In the genomic region with DNA sequence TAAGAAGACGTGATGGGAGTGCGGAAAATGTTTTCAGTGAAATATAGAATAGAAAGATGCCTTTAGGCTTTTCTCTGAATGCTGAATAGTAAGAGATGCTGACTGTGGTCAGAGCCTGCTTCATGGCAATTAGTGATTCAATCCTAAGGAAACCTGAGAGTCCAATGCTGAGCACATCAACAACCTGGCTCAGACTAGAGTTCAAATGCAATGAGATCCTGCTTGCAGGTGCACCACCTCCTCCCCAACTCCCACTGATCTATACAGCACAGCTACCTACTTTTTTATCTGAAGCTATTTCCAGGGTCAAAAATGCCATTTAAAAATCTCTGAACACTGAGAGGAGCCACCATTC, we compare ENCODE assay signal across 14 cellular contexts.
DNase-seq lines count a peak whose midpoint lies in the region; ATAC-seq and TF ChIP-seq lines count a peak whose summit lies in the region.
"Had no signal": no experiment of that assay in that cellular context is flagged by ENCODE, and none has a peak within 500 bp of the region (broad histone marks: within the 10 kb centered on the region; RNA-seq: fewer than 3 reads in every experiment).

No MANE protein-coding gene starts in this region.

- H3K4me1 Mint-ChIP-seq in stimulated activated naive CD8-positive, alpha-beta T cell treated with anti-CD3 and anti-CD28 coated beads, Interleukin-15, Interleukin-2, amounts not matched to agents 100 ng/mL and 50 ng/mL, for 24 hours (ENCODE audit: low read depth) = peaks cover 82% of the 10 kb centered on the region
- H3K4me1 Mint-ChIP-seq in stimulated activated naive CD8-positive, alpha-beta T cell treated with anti-CD3 and anti-CD28 coated beads, Interleukin-15, amount 100 ng/mL, for 72 hours = peaks cover 87% of the 10 kb centered on the region
- H3K4me1 Mint-ChIP-seq in T-cell = peaks cover 84 to 90% (median 89%) of the 10 kb centered on the region in 3 donors
- peaks cover 40% of the 10 kb centered on the region for H3K4me1 Mint-ChIP-seq in type B pancreatic cell (ENCODE audit: unreplicated experiment)

- TF ChIP-seq CTCF in type B pancreatic cell (conservative IDR thresholded peaks at IDR 0.05) = no peak

- H3K36me3 Mint-ChIP-seq in stimulated activated naive CD8-positive, alpha-beta T cell treated with anti-CD3 and anti-CD28 coated beads, Interleukin-15, Interleukin-2, amounts not matched to agents 100 ng/mL and 50 ng/mL, for 24 hours (ENCODE audit: low read depth) = peaks cover 7% of the 10 kb centered on the region
- H3K36me3 Mint-ChIP-seq in T-cell (peaks cover 7% of the 10 kb centered on the region), type B pancreatic cell (no peaks in the 10 kb centered on the region)
- H3K36me3 Mint-ChIP-seq: stimulated activated memory B cell treated with anti-CD40 and anti-IgM and Interleukin-4, amounts not matched to agents 10 μg/mL and 1 μg/mL and 100 μg/mL, for 72 hours had no signal

- DNase-seq in stimulated activated naive CD8-positive, alpha-beta T cell treated with anti-CD3 and anti-CD28 coated beads, Interleukin-15, amount 100 ng/mL, for 72 hours = no peak
- DNase-seq in T-cell (no peak), left kidney (ENCODE audit: low read depth, low spot score) (peak; percentile 84), type B pancreatic cell (ENCODE audit: extremely low spot score, unreplicated experiment) (no peak)
- DNase-seq: activated CD4-positive, alpha-beta T cell treated with anti-CD3 and anti-CD28 coated beads, Interleukin-2, amount 50 U/mL, for 4 hours; NCI-H226; uterus had no signal

- no peaks in the 10 kb centered on the region for H3K9me3 Mint-ChIP-seq in stimulated activated naive CD8-positive, alpha-beta T cell treated with anti-CD3 and anti-CD28 coated beads, Interleukin-15, Interleukin-2, amounts not matched to agents 100 ng/mL and 50 ng/mL, for 24 hours
- no peaks in the 10 kb centered on the region for H3K9me3 Mint-ChIP-seq in stimulated activated naive CD8-positive, alpha-beta T cell treated with anti-CD3 and anti-CD28 coated beads, Interleukin-15, amount 100 ng/mL, for 72 hours
- H3K9me3 Mint-ChIP-seq in T-cell (no peaks in the 10 kb centered on the region), type B pancreatic cell (no peaks in the 10 kb centered on the region)
- H3K9me3 Mint-ChIP-seq: activated T-helper 2 cell treated with anti-CD3 and anti-CD28 coated beads, Interferon-gamma antibody, Interleukin-2, Interleukin-4, amounts not matched to agents 10 μg/mL and 5 μg/mL and 100 μg/mL, durations not matched to agents 14 hours and 24 hours and 36 hours; neural crest cell; stimulated activated memory B cell treated with anti-CD40 and anti-IgM and Interleukin-4, amounts not matched to agents 10 μg/mL and 1 μg/mL and 100 μg/mL, for 72 hours had no signal

- CTCF ChIA-PET in T-cell (lab: Charles Lee) = interaction anchor here (0.6 to 1.0 kb wide), 3 partner anchors 12 to 725 kb away, joined by 3 read pairs; no protein-coding TSS in a partner anchor

- POLR2A ChIA-PET in T-cell (lab: Charles Lee) = interaction anchor here in 1 of 2 donors (0.6 to 0.7 kb wide), 2 partner anchors 15 to 147 kb away, joined by 4 to 5 read pairs; no protein-coding TSS in a partner anchor

- peak overlapping the region; percentile 46 for H3K27ac Mint-ChIP-seq in stimulated activated naive CD8-positive, alpha-beta T cell treated with anti-CD3 and anti-CD28 coated beads, Interleukin-15, Interleukin-2, amounts not matched to agents 100 ng/mL and 50 ng/mL, for 24 hours
- H3K27ac Mint-ChIP-seq in stimulated activated naive CD8-positive, alpha-beta T cell treated with anti-CD3 and anti-CD28 coated beads, Interleukin-15, amount 100 ng/mL, for 72 hours = peak overlapping the region in 1 of 2 donors; percentile 14
- H3K27ac Mint-ChIP-seq in T-cell (peak overlapping the region; percentile 79 to 81), type B pancreatic cell (peak overlapping the region; percentile 52)
- H3K27ac Mint-ChIP-seq: activated T-helper 2 cell treated with anti-CD3 and anti-CD28 coated beads, Interferon-gamma antibody, Interleukin-2, Interleukin-4, amounts not matched to agents 10 μg/mL and 5 μg/mL and 100 μg/mL, durations not matched to agents 14 hours and 24 hours and 36 hours; stimulated activated memory B cell treated with anti-CD40 and anti-IgM and Interleukin-4, amounts not matched to agents 10 μg/mL and 1 μg/mL and 100 μg/mL, for 72 hours had no signal

- H3K27me3 Mint-ChIP-seq in stimulated activated naive CD8-positive, alpha-beta T cell treated with anti-CD3 and anti-CD28 coated beads, Interleukin-15, Interleukin-2, amounts not matched to agents 100 ng/mL and 50 ng/mL, for 24 hours = no peaks in the 10 kb centered on the region
- no peaks in the 10 kb centered on the region for H3K27me3 Mint-ChIP-seq in stimulated activated naive CD8-positive, alpha-beta T cell treated with anti-CD3 and anti-CD28 coated beads, Interleukin-15, amount 100 ng/mL, for 72 hours
- no peaks in the 10 kb centered on the region for H3K27me3 Mint-ChIP-seq in T-cell
- no peaks in the 10 kb centered on the region for H3K27me3 Mint-ChIP-seq in type B pancreatic cell

- ATAC-seq in stimulated activated naive CD8-positive, alpha-beta T cell treated with anti-CD3 and anti-CD28 coated beads, Interleukin-15, amount 100 ng/mL, for 72 hours = no peak
- ATAC-seq in T-cell (replicated peaks in 1 of 4) (no peak), HG03139 (IDR thresholded peaks at IDR 0.05; ENCODE audit: unreplicated experiment) (no peak), HG02870 (IDR thresholded peaks at IDR 0.05; ENCODE audit: unreplicated experiment) (no peak), HG02678 (IDR thresholded peaks at IDR 0.05; ENCODE audit: unreplicated experiment) (no peak)
- ATAC-seq: stimulated activated memory B cell treated with anti-CD40 and anti-IgM and Interleukin-4, amounts not matched to agents 10 μg/mL and 1 μg/mL and 100 μg/mL, for 72 hours had no signal

- no peak overlapping the region for H3K4me3 Mint-ChIP-seq in stimulated activated naive CD8-positive, alpha-beta T cell treated with anti-CD3 and anti-CD28 coated beads, Interleukin-15, Interleukin-2, amounts not matched to agents 100 ng/mL and 50 ng/mL, for 24 hours
- no peak overlapping the region for H3K4me3 Mint-ChIP-seq in stimulated activated naive CD8-positive, alpha-beta T cell treated with anti-CD3 and anti-CD28 coated beads, Interleukin-15, amount 100 ng/mL, for 72 hours
- H3K4me3 Mint-ChIP-seq in T-cell (peak overlapping the region in 1 of 3 donors; percentile 43), type B pancreatic cell (peak overlapping the region; percentile 22)
- H3K4me3 Mint-ChIP-seq: neural crest cell; stimulated activated memory B cell treated with anti-CD40 and anti-IgM and Interleukin-4, amounts not matched to agents 10 μg/mL and 1 μg/mL and 100 μg/mL, for 72 hours had no signal
